ENCODE assay signal across 2 cellular contexts in the genomic region with DNA sequence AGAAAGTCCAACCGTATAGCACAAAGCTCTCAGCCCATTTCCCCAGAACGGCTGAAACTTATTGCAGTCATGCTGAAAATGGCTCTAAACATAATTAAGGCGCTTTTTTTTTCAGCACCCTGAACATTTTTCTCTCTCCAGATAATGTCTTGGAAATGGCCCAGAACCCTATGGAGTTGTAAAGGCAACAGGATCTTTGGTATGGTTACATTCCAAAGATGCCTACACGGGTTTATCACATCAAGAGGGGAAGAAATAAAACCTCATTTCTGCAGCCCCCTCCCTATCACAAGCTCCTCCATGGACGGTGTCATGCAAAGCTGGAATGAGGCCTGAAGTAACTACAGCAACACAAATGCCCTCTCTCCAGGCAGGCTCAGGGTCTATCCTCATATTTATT.
TF ChIP-seq lines count a peak whose summit lies in the region.

No MANE protein-coding gene starts in this region.

TF ChIP-seq in SK-N-SH treated with all-trans-retinoic acid at 6 μM for 48 hours, 23 proteins besides CTCF, POLR2A, EP300 and RAD21 (continued from another document):
- TF ChIP-seq, protein P1, sequence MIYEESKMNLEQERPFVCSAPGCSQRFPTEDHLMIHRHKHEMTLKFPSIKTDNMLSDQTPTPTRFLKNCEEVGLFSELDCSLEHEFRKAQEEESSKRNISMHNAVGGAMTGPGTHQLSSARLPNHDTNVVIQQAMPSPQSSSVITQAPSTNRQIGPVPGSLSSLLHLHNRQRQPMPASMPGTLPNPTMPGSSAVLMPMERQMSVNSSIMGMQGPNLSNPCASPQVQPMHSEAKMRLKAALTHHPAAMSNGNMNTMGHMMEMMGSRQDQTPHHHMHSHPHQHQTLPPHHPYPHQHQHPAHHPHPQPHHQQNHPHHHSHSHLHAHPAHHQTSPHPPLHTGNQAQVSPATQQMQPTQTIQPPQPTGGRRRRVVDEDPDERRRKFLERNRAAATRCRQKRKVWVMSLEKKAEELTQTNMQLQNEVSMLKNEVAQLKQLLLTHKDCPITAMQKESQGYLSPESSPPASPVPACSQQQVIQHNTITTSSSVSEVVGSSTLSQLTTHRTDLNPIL (CRISPR knock-in tag; IDR thresholded peaks at IDR 0.05; ENCODE audit: low read depth): 0 out of 2 replicates have a peak, but pooled peaks have one; percentile 52
- peak; percentile 62 for TF ChIP-seq ISL1 (CRISPR knock-in tag; IDR thresholded peaks at IDR 0.05)

TF ChIP-seq in SK-N-SH, 30 proteins besides CTCF, POLR2A, EP300 and RAD21 (continued from another document):
- TF ChIP-seq CHD2 (IDR thresholded peaks at IDR 0.05; ENCODE audit: low read length, partially characterized antibody) (no peak), JUND (IDR thresholded peaks at IDR 0.05) (no peak), SIN3A (IDR thresholded peaks at IDR 0.05; ENCODE audit: borderline replicate concordance, low read depth, low read length) (no peak), NFIC (IDR thresholded peaks at IDR 0.05; ENCODE audit: borderline replicate concordance) (no peak), MEF2A (IDR thresholded peaks at IDR 0.05; ENCODE audit: borderline replicate concordance, low read depth) (no peak), GABPA (IDR thresholded peaks at IDR 0.05; ENCODE audit: low read depth) (no peak), RCOR1 (IDR thresholded peaks at IDR 0.05; ENCODE audit: low read length) (no peak), TEAD4 (IDR thresholded peaks at IDR 0.05; ENCODE audit: borderline replicate concordance, insufficient read depth) (no peak)
- TF ChIP-seq, protein P2, sequence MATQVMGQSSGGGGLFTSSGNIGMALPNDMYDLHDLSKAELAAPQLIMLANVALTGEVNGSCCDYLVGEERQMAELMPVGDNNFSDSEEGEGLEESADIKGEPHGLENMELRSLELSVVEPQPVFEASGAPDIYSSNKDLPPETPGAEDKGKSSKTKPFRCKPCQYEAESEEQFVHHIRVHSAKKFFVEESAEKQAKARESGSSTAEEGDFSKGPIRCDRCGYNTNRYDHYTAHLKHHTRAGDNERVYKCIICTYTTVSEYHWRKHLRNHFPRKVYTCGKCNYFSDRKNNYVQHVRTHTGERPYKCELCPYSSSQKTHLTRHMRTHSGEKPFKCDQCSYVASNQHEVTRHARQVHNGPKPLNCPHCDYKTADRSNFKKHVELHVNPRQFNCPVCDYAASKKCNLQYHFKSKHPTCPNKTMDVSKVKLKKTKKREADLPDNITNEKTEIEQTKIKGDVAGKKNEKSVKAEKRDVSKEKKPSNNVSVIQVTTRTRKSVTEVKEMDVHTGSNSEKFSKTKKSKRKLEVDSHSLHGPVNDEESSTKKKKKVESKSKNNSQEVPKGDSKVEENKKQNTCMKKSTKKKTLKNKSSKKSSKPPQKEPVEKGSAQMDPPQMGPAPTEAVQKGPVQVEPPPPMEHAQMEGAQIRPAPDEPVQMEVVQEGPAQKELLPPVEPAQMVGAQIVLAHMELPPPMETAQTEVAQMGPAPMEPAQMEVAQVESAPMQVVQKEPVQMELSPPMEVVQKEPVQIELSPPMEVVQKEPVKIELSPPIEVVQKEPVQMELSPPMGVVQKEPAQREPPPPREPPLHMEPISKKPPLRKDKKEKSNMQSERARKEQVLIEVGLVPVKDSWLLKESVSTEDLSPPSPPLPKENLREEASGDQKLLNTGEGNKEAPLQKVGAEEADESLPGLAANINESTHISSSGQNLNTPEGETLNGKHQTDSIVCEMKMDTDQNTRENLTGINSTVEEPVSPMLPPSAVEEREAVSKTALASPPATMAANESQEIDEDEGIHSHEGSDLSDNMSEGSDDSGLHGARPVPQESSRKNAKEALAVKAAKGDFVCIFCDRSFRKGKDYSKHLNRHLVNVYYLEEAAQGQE (IDR thresholded peaks at IDR 0.05; ENCODE audit: low read depth, low read length): no peak
- TF ChIP-seq, protein P3, sequence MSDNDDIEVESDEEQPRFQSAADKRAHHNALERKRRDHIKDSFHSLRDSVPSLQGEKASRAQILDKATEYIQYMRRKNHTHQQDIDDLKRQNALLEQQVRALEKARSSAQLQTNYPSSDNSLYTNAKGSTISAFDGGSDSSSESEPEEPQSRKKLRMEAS (IDR thresholded peaks at IDR 0.05; ENCODE audit: low read depth): no peak
- TF ChIP-seq, protein P4, sequence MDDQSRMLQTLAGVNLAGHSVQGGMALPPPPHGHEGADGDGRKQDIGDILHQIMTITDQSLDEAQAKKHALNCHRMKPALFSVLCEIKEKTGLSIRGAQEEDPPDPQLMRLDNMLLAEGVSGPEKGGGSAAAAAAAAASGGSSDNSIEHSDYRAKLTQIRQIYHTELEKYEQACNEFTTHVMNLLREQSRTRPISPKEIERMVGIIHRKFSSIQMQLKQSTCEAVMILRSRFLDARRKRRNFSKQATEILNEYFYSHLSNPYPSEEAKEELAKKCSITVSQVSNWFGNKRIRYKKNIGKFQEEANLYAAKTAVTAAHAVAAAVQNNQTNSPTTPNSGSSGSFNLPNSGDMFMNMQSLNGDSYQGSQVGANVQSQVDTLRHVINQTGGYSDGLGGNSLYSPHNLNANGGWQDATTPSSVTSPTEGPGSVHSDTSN (IDR thresholded peaks at IDR 0.05): no peak
